19 cellular contexts compared by ENCODE assay signal in genomic region chr7:100654908-100655831, GRCh38. TPM values are rescaled to one million over a fixed set of nuclear protein-coding genes. Genes with fewer than 3 reads are reported as not detected.
DNase-seq lines count a peak whose midpoint lies in the region; ATAC-seq, FAIRE-seq and TF ChIP-seq lines count a peak whose summit lies in the region.
"Had no signal": no experiment of that assay in that cellular context is flagged by ENCODE, and none has a peak within 500 bp of the region (broad histone marks: within the 10 kb centered on the region; RNA-seq: fewer than 3 reads in every experiment).

No MANE protein-coding gene starts in this region.

- no peaks in the 10 kb centered on the region for H3K9me1 ChIP-seq in K562 (ENCODE audit: control insufficient read depth, insufficient read depth, low read length)

- no peaks in the 10 kb centered on the region for H4K20me1 ChIP-seq in GM23338 (replicated peaks; ENCODE audit: insufficient read depth)
- peaks cover 10% of the 10 kb centered on the region for H4K20me1 ChIP-seq in K562 (replicated peaks; ENCODE audit: control insufficient read depth, insufficient read depth, low read length)

- no peak for FAIRE-seq in K562 (lab: Jason Lieb, UNC)
- FAIRE-seq: RCC 7860 had no signal

- H3K79me2 ChIP-seq in GM23338 (replicated peaks; ENCODE audit: insufficient read depth) (no peaks in the 10 kb centered on the region), K562 (ENCODE audit: control insufficient read depth, insufficient read depth, low read length) (no peaks in the 10 kb centered on the region)

- H3K9me3 Mint-ChIP-seq in GM23338 = no peaks in the 10 kb centered on the region; the same call in 2 of the 3 replicates
- no peaks in the 10 kb centered on the region for H3K9me3 Mint-ChIP-seq in activated CD8-positive, alpha-beta T cell treated with anti-CD3 and anti-CD28 coated beads, Interleukin-2, amount 10 ng/mL, durations not matched to agents 7 days and 5 days (ENCODE audit: insufficient read depth)

- H3K27ac Mint-ChIP-seq in GM23338 = no peak overlapping the region
- H3K27ac Mint-ChIP-seq in activated CD8-positive, alpha-beta T cell treated with anti-CD3 and anti-CD28 coated beads, Interleukin-2, amount 10 ng/mL, durations not matched to agents 7 days and 5 days = no peak overlapping the region

- TF ChIP-seq CTCF in BE2C (IDR thresholded peaks at IDR 0.05; ENCODE audit: low read depth, low read length) = no peak
- no peak for TF ChIP-seq CTCF in GM23338 (conservative IDR thresholded peaks at IDR 0.05; ENCODE audit: low read depth in 2 of 2)
- no peak for TF ChIP-seq CTCF in K562 (IDR thresholded peaks at IDR 0.05 in 2 of 3, conservative IDR thresholded peaks at IDR 0.05 in 1 of 3; ENCODE audit: insufficient read depth in 2 of 3, low read depth in 1 of 3, low read length in 3 of 3)

- TF ChIP-seq RAD21 in K562 (CRISPR knock-in tag; conservative IDR thresholded peaks at IDR 0.05 in 1 of 2, IDR thresholded peaks at IDR 0.05 in 1 of 2) = no peak

- in situ Hi-C loops in K562 (cut with MboI) = no loop called here

- intact Hi-C loops in K562 (cut with micrococcal nuclease) = no loop called here

- BruUV-seq in K562 (replicated peaks; lab: Mats Ljungman, UMichigan) = no TSS peak

- H3K9me3 ChIP-seq in BE2C (no peaks in the 10 kb centered on the region), K562 (replicated peaks; ENCODE audit: control insufficient read depth, insufficient read depth, low read depth, low read length) (no peaks in the 10 kb centered on the region; the same call in 1 of the 2 replicates), iPS-18c (ENCODE audit: control insufficient read depth, insufficient read depth, low read length) (peaks cover 2% of the 10 kb centered on the region)

- POLR2A ChIA-PET in K562 (lab: Yijun Ruan, JAX) = interaction anchor here (0.6 to 1.5 kb wide), 3 partner anchors 11 to 473 kb away, joined by 3 to 5 read pairs (median 3); no protein-coding TSS in a partner anchor
- POLR2A ChIA-PET in activated CD8-positive, alpha-beta T cell treated with anti-CD3 and anti-CD28 coated beads, Interleukin-2, amount 10 ng/mL, durations not matched to agents 7 days and 5 days (lab: Charles Lee) = no interaction called here

- peak overlapping the region; percentile 35; the same call in 2 of the 3 replicates for H3K4me3 Mint-ChIP-seq in GM23338
- H3K4me3 Mint-ChIP-seq in activated CD8-positive, alpha-beta T cell treated with anti-CD3 and anti-CD28 coated beads, Interleukin-2, amount 10 ng/mL, durations not matched to agents 7 days and 5 days = no peak overlapping the region

- H3K4me3 ChIP-seq in BE2C (ENCODE audit: low read depth, low read length) = peak overlapping the region; percentile 69
- peak overlapping the region; percentile 59; the same call in 1 of the 2 replicates for H3K4me3 ChIP-seq in GM23338
- H3K4me3 ChIP-seq in K562 = no peak overlapping the region
- H3K4me3 ChIP-seq in iPS-18c (ENCODE audit: insufficient read depth, low read depth, low read length) = peak overlapping the region; percentile 43
- H3K4me3 ChIP-seq: GM23248 had no signal

- H3K27me3 Mint-ChIP-seq in GM23338 (ENCODE audit: insufficient read depth, low read depth, poor library complexity) = peaks cover 21% of the 10 kb centered on the region
- peaks cover 34% of the 10 kb centered on the region for H3K27me3 Mint-ChIP-seq in activated CD8-positive, alpha-beta T cell treated with anti-CD3 and anti-CD28 coated beads, Interleukin-2, amount 10 ng/mL, durations not matched to agents 7 days and 5 days (ENCODE audit: low read depth)

- ATAC-seq in GM23338 = no peak; the same call in 2 of the 3 replicates
- no peak; the same call in 2 of the 3 replicates for ATAC-seq in K562
- ATAC-seq in GM21737 (IDR thresholded peaks at IDR 0.05; ENCODE audit: unreplicated experiment) = no peak
- no peak for ATAC-seq in activated CD8-positive, alpha-beta T cell treated with anti-CD3 and anti-CD28 coated beads, Interleukin-2, amount 10 ng/mL, durations not matched to agents 7 days and 5 days
- ATAC-seq in HG02973 (IDR thresholded peaks at IDR 0.05; ENCODE audit: unreplicated experiment) = no peak

- no peaks in the 10 kb centered on the region; the same call in 2 of the 3 replicates for H3K36me3 Mint-ChIP-seq in GM23338 (ENCODE audit: low read depth)
- H3K36me3 Mint-ChIP-seq in activated CD8-positive, alpha-beta T cell treated with anti-CD3 and anti-CD28 coated beads, Interleukin-2, amount 10 ng/mL, durations not matched to agents 7 days and 5 days (ENCODE audit: low read depth) = no peaks in the 10 kb centered on the region

- H3K36me3 ChIP-seq in BE2C (no peaks in the 10 kb centered on the region), GM23338 (ENCODE audit: insufficient read depth) (no peaks in the 10 kb centered on the region), K562 (ENCODE audit: control insufficient read depth, insufficient read depth, low read length) (no peaks in the 10 kb centered on the region)

- H3K4me2 ChIP-seq in GM23338 (peak overlapping the region; percentile 78), K562 (ENCODE audit: insufficient read depth, low read length) (no peak overlapping the region)

- TF ChIP-seq POLR2A in K562 (conservative IDR thresholded peaks at IDR 0.05) = no peak

- 0 out of 4 replicates have a peak overlapping the region, but pooled peaks of 1 of the 2 experiments have one; percentile 46 for H3K9ac ChIP-seq in K562 (ENCODE audit: insufficient read depth in 1 of 2, low read depth in 2 of 2, low read length in 2 of 2)
- H3K9ac ChIP-seq: GM23248 had no signal

- H3K27ac ChIP-seq in GM23338 (ENCODE audit: low read depth) (no peak overlapping the region), K562 (ENCODE audit: extremely low read depth, low read depth, low read length) (no peak overlapping the region)
- H3K27ac ChIP-seq: C4-2B, GM23248 had no signal

- 22% methylated on average over 21 of the region's 25 CpGs for WGBS in K562 (ENCODE audit: insufficient coverage, low coverage, missing lambda C conversion rate)

- H2AFZ ChIP-seq in GM23338 (peak overlapping the region; percentile 81; the same call in 1 of the 2 replicates), K562 (ENCODE audit: low read depth, low read length) (no peak overlapping the region)
- H2AFZ ChIP-seq: GM23248 had no signal

- DNase-seq in BE2C (no peak), GM23338 (ENCODE audit: low spot score) (no peak), K562 (ENCODE audit: extremely low read depth in 1 of 4, low spot score in 3 of 4) (peak in 1 of 4 experiments; percentile 6), cerebellum (ENCODE audit: low spot score) (no peak)
- DNase-seq in activated CD8-positive, alpha-beta T cell treated with anti-CD3 and anti-CD28 coated beads, Interleukin-2, amount 10 ng/mL, durations not matched to agents 7 days and 5 days = no peak
- DNase-seq: DMS79 treated with DMSO at 0.1 percent for 48 hours; GM23248; NCI-H1105 treated with DMSO at 0.1 percent for 48 hours; NCI-H1694 treated with DMSO at 0.1 percent for 48 hours; NCI-H2107; NCI-H510A; NCI-H748 treated with DMSO at 0.1 percent for 48 hours; NK-92 treated with Interleukin-12 subunit alpha and Interleukin-12 subunit beta, amount 100 ng/mL, for 24 hours had no signal

- H3F3A ChIP-seq in GM23338 (replicated peaks; ENCODE audit: low read depth) = no peaks in the 10 kb centered on the region

- H3K9me2 ChIP-seq in GM23338 (ENCODE audit: insufficient read depth) = no peaks in the 10 kb centered on the region

- peaks cover 5% of the 10 kb centered on the region; the same call in 2 of the 3 replicates for H3K4me1 Mint-ChIP-seq in GM23338
- H3K4me1 Mint-ChIP-seq in activated CD8-positive, alpha-beta T cell treated with anti-CD3 and anti-CD28 coated beads, Interleukin-2, amount 10 ng/mL, durations not matched to agents 7 days and 5 days (ENCODE audit: low read depth) = no peaks in the 10 kb centered on the region

- H3K4me1 ChIP-seq in BE2C = no peaks in the 10 kb centered on the region
- no peaks in the 10 kb centered on the region; the same call in 1 of the 2 replicates for H3K4me1 ChIP-seq in GM23338 (ENCODE audit: insufficient read depth)
- peaks cover 0 to 18% of the 10 kb centered on the region in 2 experiments; a peak in 3 of 5 replicates for H3K4me1 ChIP-seq in K562 (replicated peaks in 1 of 2; ENCODE audit: control insufficient read depth in 2 of 2, insufficient read depth in 2 of 2, low read length in 2 of 2)

- CTCF ChIA-PET in K562 (lab: Yijun Ruan, JAX; ENCODE audit: low intra/inter-chr PET ratio) = no interaction called here
- CTCF ChIA-PET in activated CD8-positive, alpha-beta T cell treated with anti-CD3 and anti-CD28 coated beads, Interleukin-2, amount 10 ng/mL, durations not matched to agents 7 days and 5 days (lab: Charles Lee) = no interaction called here

- no peak for TF ChIP-seq EP300 in K562 (IDR thresholded peaks at IDR 0.05; ENCODE audit: low read length)

- H3K27me3 ChIP-seq in BE2C (no peaks in the 10 kb centered on the region), GM23338 (ENCODE audit: insufficient read depth) (peaks cover 41% of the 10 kb centered on the region), K562 (ENCODE audit: control insufficient read depth in 2 of 2, insufficient read depth in 2 of 2, low read length in 2 of 2) (peaks cover 4 to 14% of the 10 kb centered on the region in 2 experiments; a peak in 4 of 5 replicates)

RNA-seq across cellular contexts. Expression of gene ACTL6B, which starts 1.1 kb away (rescaled TPM):
- 61.3 TPM for polyA plus RNA-seq in BE2C (2012; ENCODE audit: insufficient read depth, insufficient read length, low read depth)
- total RNA-seq in GM23338 (2014; rRNA removed; shearing (Covaris generic)) = 0.69 TPM in 1 of 2 replicates, not detected in the other
- polyA plus RNA-seq in GM23338 (2016; fragmentation: Nextera tagmentation; extraction: Ambion mirVana) = 2.5 and 3.5 TPM in 2 replicates
- not detected in 2 replicates for total RNA-seq in K562 (2011; cell fraction: chromatin; rRNA removed; ENCODE audit: low replicate concordance)
- not detected in 2 replicates for total RNA-seq in K562 (2011; cell fraction: nucleolus; rRNA removed)
- not detected in 2 replicates for total RNA-seq in K562 (2011; cell fraction: nucleoplasm; rRNA removed)
- not detected in 2 replicates for total RNA-seq in K562 (2014; rRNA removed)
- total RNA-seq in K562 (2014; rRNA removed; fragmentation: Illumina TruSeq; extraction: Trizol) = not detected in 2 replicates
- not detected in 2 replicates for total RNA-seq in K562 (2015; rRNA removed; fragmentation: Illumina TruSeq; extraction: Trizol)
- total RNA-seq in K562 (2021) = not detected in 2 replicates
- not detected in 2 replicates for polyA plus RNA-seq in K562 (2011; rRNA removed)
- not detected in 2 replicates for polyA plus RNA-seq in K562 (2011; cell fraction: cytosol; rRNA removed)
- not detected in 2 replicates for polyA plus RNA-seq in K562 (2011; cell fraction: nucleus; rRNA removed)
- polyA plus RNA-seq in K562 (2012) = not detected in 2 replicates
- polyA plus RNA-seq in K562 (2014; fragmentation: Illumina TruSeq; extraction: Trizol) = not detected in 2 replicates
- polyA plus RNA-seq in K562 (2014; fragmentation: Nextera tagmentation; extraction: Ambion mirVana) = not detected
- polyA plus RNA-seq in K562 (2014; rRNA removed) = not detected in 2 replicates
- polyA minus RNA-seq in K562 (2011; rRNA and poly(A)+ RNA removed) = not detected in 2 replicates
- polyA minus RNA-seq in K562 (2011; cell fraction: cytosol; rRNA and poly(A)+ RNA removed) = not detected in 2 replicates
- polyA minus RNA-seq in K562 (2011; cell fraction: nucleus; rRNA and poly(A)+ RNA removed) = not detected in 2 replicates
- not detected for total RNA-seq in activated CD8-positive, alpha-beta T cell treated with anti-CD3 and anti-CD28 coated beads, Interleukin-2, amount 10 ng/mL, durations not matched to agents 7 days and 5 days
- total RNA-seq in cerebellum = 58.7 TPM
- total RNA-seq: GM23248, Right ventricle myocardium inferior had no signal
- polyA plus RNA-seq: GM23248 had no signal

RNA-seq across cellular contexts. Expression of gene TFR2, which starts 13.8 kb away (rescaled TPM):
- 16.2 TPM for polyA plus RNA-seq in BE2C (2012; ENCODE audit: insufficient read depth, insufficient read length, low read depth)
- total RNA-seq in GM23338 (2014; rRNA removed; shearing (Covaris generic)) = 4.2 and 5.6 TPM in 2 replicates
- polyA plus RNA-seq in GM23338 (2016; fragmentation: Nextera tagmentation; extraction: Ambion mirVana) (3.7 and 4.3 TPM in 2 replicates), K562 (2011; rRNA removed) (51.1 and 65.2 TPM in 2 replicates), K562 (2014; fragmentation: Illumina TruSeq; extraction: Trizol) (55.3 and 63.5 TPM in 2 replicates), K562 (2014; fragmentation: Nextera tagmentation; extraction: Ambion mirVana) (1 to 10 TPM; 3.8 to 4.7 TPM), K562 (2014; rRNA removed) (82.0 and 88.6 TPM in 2 replicates)
- total RNA-seq in K562 (2011; cell fraction: chromatin; rRNA removed; ENCODE audit: low replicate concordance) = 166 and 461 TPM in 2 replicates
- total RNA-seq in K562 (2011; cell fraction: nucleolus; rRNA removed) = 349 and 384 TPM in 2 replicates
- total RNA-seq in K562 (2011; cell fraction: nucleoplasm; rRNA removed) = 215 and 227 TPM in 2 replicates
- total RNA-seq in K562 (2014; rRNA removed) (71.6 and 92.0 TPM in 2 replicates), K562 (2014; rRNA removed; fragmentation: Illumina TruSeq; extraction: Trizol) (16.3 and 21.7 TPM in 2 replicates), K562 (2015; rRNA removed; fragmentation: Illumina TruSeq; extraction: Trizol) (40.8 and 44.0 TPM in 2 replicates), K562 (2021) (121 and 123 TPM in 2 replicates), cerebellum (2.8 TPM)
- 41.2 and 121 TPM in 2 replicates for polyA plus RNA-seq in K562 (2011; cell fraction: cytosol; rRNA removed)
- 267 and 470 TPM in 2 replicates for polyA plus RNA-seq in K562 (2011; cell fraction: nucleus; rRNA removed)
- polyA plus RNA-seq in K562 (2012) = 124 and 131 TPM in 2 replicates
- polyA minus RNA-seq in K562 (2011; rRNA and poly(A)+ RNA removed) = 12.8 and 26.7 TPM in 2 replicates
- 58.1 and 69.5 TPM in 2 replicates for polyA minus RNA-seq in K562 (2011; cell fraction: cytosol; rRNA and poly(A)+ RNA removed)
- polyA minus RNA-seq in K562 (2011; cell fraction: nucleus; rRNA and poly(A)+ RNA removed) = 62.4 and 89.8 TPM in 2 replicates
- total RNA-seq in activated CD8-positive, alpha-beta T cell treated with anti-CD3 and anti-CD28 coated beads, Interleukin-2, amount 10 ng/mL, durations not matched to agents 7 days and 5 days = 10 to 100 TPM; 13.1 to 14.5 TPM

RNA-seq across cellular contexts. Expression of gene GNB2, which starts 18.4 kb away (rescaled TPM):
- polyA plus RNA-seq in BE2C (2012; ENCODE audit: insufficient read depth, insufficient read length, low read depth) = 1,024 TPM
- total RNA-seq in GM23338 (2014; rRNA removed; shearing (Covaris generic)) = 153 and 156 TPM in 2 replicates
- polyA plus RNA-seq in GM23338 (2016; fragmentation: Nextera tagmentation; extraction: Ambion mirVana) (112 and 113 TPM in 2 replicates), K562 (2011; rRNA removed) (83.8 and 104 TPM in 2 replicates), K562 (2014; fragmentation: Illumina TruSeq; extraction: Trizol) (212 and 251 TPM in 2 replicates), K562 (2014; fragmentation: Nextera tagmentation; extraction: Ambion mirVana) (1 to 10 TPM in 1 of 2 experiments, under 1 TPM in 1; 0.65 to 5.2 TPM), K562 (2014; rRNA removed) (189 and 193 TPM in 2 replicates)
- 52.2 and 165 TPM in 2 replicates for total RNA-seq in K562 (2011; cell fraction: chromatin; rRNA removed; ENCODE audit: low replicate concordance)
- total RNA-seq in K562 (2011; cell fraction: nucleolus; rRNA removed) = 119 and 144 TPM in 2 replicates
- 70.5 and 76.0 TPM in 2 replicates for total RNA-seq in K562 (2011; cell fraction: nucleoplasm; rRNA removed)
- total RNA-seq in K562 (2014; rRNA removed) (125 and 171 TPM in 2 replicates), K562 (2014; rRNA removed; fragmentation: Illumina TruSeq; extraction: Trizol) (25.4 and 37.1 TPM in 2 replicates), K562 (2015; rRNA removed; fragmentation: Illumina TruSeq; extraction: Trizol) (74.1 and 78.5 TPM in 2 replicates), K562 (2021) (320 and 323 TPM in 2 replicates), cerebellum (49.2 TPM)
- polyA plus RNA-seq in K562 (2011; cell fraction: cytosol; rRNA removed) = 142 and 275 TPM in 2 replicates
- polyA plus RNA-seq in K562 (2011; cell fraction: nucleus; rRNA removed) = 125 and 179 TPM in 2 replicates
- polyA plus RNA-seq in K562 (2012) = 243 and 314 TPM in 2 replicates
- 21.4 and 50.9 TPM in 2 replicates for polyA minus RNA-seq in K562 (2011; rRNA and poly(A)+ RNA removed)
- polyA minus RNA-seq in K562 (2011; cell fraction: cytosol; rRNA and poly(A)+ RNA removed) = 89.4 and 98.0 TPM in 2 replicates
- 23.0 and 27.4 TPM in 2 replicates for polyA minus RNA-seq in K562 (2011; cell fraction: nucleus; rRNA and poly(A)+ RNA removed)
- total RNA-seq in activated CD8-positive, alpha-beta T cell treated with anti-CD3 and anti-CD28 coated beads, Interleukin-2, amount 10 ng/mL, durations not matched to agents 7 days and 5 days = 100 to 1,000 TPM; 274 to 286 TPM

RNA-seq across cellular contexts. Expression of gene GIGYF1, which starts 38.9 kb away (rescaled TPM):
- polyA plus RNA-seq in BE2C (2012; ENCODE audit: insufficient read depth, insufficient read length, low read depth) = 42.9 TPM
- 50.6 and 69.8 TPM in 2 replicates for total RNA-seq in GM23338 (2014; rRNA removed; shearing (Covaris generic))
- polyA plus RNA-seq in GM23338 (2016; fragmentation: Nextera tagmentation; extraction: Ambion mirVana) (40.0 and 40.4 TPM in 2 replicates), K562 (2011; rRNA removed) (9.7 and 12.7 TPM in 2 replicates), K562 (2014; fragmentation: Illumina TruSeq; extraction: Trizol) (16.8 and 24.3 TPM in 2 replicates), K562 (2014; fragmentation: Nextera tagmentation; extraction: Ambion mirVana) (1 to 10 TPM in 1 of 2 experiments, under 1 TPM in 1; 0.56 to 1.6 TPM), K562 (2014; rRNA removed) (39.5 and 59.2 TPM in 2 replicates)
- 84.5 and 200 TPM in 2 replicates for total RNA-seq in K562 (2011; cell fraction: chromatin; rRNA removed; ENCODE audit: low replicate concordance)
- 145 and 152 TPM in 2 replicates for total RNA-seq in K562 (2011; cell fraction: nucleolus; rRNA removed)
- 94.7 and 102 TPM in 2 replicates for total RNA-seq in K562 (2011; cell fraction: nucleoplasm; rRNA removed)
- total RNA-seq in K562 (2014; rRNA removed) (30.6 and 33.6 TPM in 2 replicates), K562 (2014; rRNA removed; fragmentation: Illumina TruSeq; extraction: Trizol) (7.7 and 8.0 TPM in 2 replicates), K562 (2015; rRNA removed; fragmentation: Illumina TruSeq; extraction: Trizol) (20.0 and 21.0 TPM in 2 replicates), K562 (2021) (57.8 and 76.2 TPM in 2 replicates), cerebellum (20.8 TPM)
- polyA plus RNA-seq in K562 (2011; cell fraction: cytosol; rRNA removed) = 7.7 and 14.4 TPM in 2 replicates
- 110 and 242 TPM in 2 replicates for polyA plus RNA-seq in K562 (2011; cell fraction: nucleus; rRNA removed)
- polyA plus RNA-seq in K562 (2012) = 26.8 and 38.9 TPM in 2 replicates
- 3.1 and 4.1 TPM in 2 replicates for polyA minus RNA-seq in K562 (2011; rRNA and poly(A)+ RNA removed)
- polyA minus RNA-seq in K562 (2011; cell fraction: cytosol; rRNA and poly(A)+ RNA removed) = 11.6 and 11.9 TPM in 2 replicates
- polyA minus RNA-seq in K562 (2011; cell fraction: nucleus; rRNA and poly(A)+ RNA removed) = 40.9 and 52.5 TPM in 2 replicates
- total RNA-seq in activated CD8-positive, alpha-beta T cell treated with anti-CD3 and anti-CD28 coated beads, Interleukin-2, amount 10 ng/mL, durations not matched to agents 7 days and 5 days = 10 to 100 TPM; 42.1 to 43.0 TPM

RNA-seq across cellular contexts. Expression of gene MOSPD3, which starts 42.8 kb away (rescaled TPM):
- polyA plus RNA-seq in BE2C (2012; ENCODE audit: insufficient read depth, insufficient read length, low read depth) = 69.4 TPM
- 15.1 and 15.3 TPM in 2 replicates for total RNA-seq in GM23338 (2014; rRNA removed; shearing (Covaris generic))
- polyA plus RNA-seq in GM23338 (2016; fragmentation: Nextera tagmentation; extraction: Ambion mirVana) (18.6 and 23.5 TPM in 2 replicates), K562 (2011; rRNA removed) (9.1 and 18.6 TPM in 2 replicates), K562 (2014; fragmentation: Illumina TruSeq; extraction: Trizol) (15.3 and 27.4 TPM in 2 replicates), K562 (2014; fragmentation: Nextera tagmentation; extraction: Ambion mirVana) (1 to 10 TPM; 1.4 to 2.6 TPM), K562 (2014; rRNA removed) (14.1 and 15.0 TPM in 2 replicates)
- 7.4 and 17.6 TPM in 2 replicates for total RNA-seq in K562 (2011; cell fraction: chromatin; rRNA removed; ENCODE audit: low replicate concordance)
- 17.5 and 20.3 TPM in 2 replicates for total RNA-seq in K562 (2011; cell fraction: nucleolus; rRNA removed)
- total RNA-seq in K562 (2011; cell fraction: nucleoplasm; rRNA removed) = 13.9 and 15.0 TPM in 2 replicates
- total RNA-seq in K562 (2014; rRNA removed) (7.3 and 18.3 TPM in 2 replicates), K562 (2014; rRNA removed; fragmentation: Illumina TruSeq; extraction: Trizol) (3.4 and 4.3 TPM in 2 replicates), K562 (2015; rRNA removed; fragmentation: Illumina TruSeq; extraction: Trizol) (5.8 and 6.9 TPM in 2 replicates), K562 (2021) (29.0 and 32.1 TPM in 2 replicates), cerebellum (11.7 TPM)
- 8.8 and 23.5 TPM in 2 replicates for polyA plus RNA-seq in K562 (2011; cell fraction: cytosol; rRNA removed)
- 23.6 and 37.0 TPM in 2 replicates for polyA plus RNA-seq in K562 (2011; cell fraction: nucleus; rRNA removed)
- 26.6 and 27.6 TPM in 2 replicates for polyA plus RNA-seq in K562 (2012)
- 2.5 and 3.4 TPM in 2 replicates for polyA minus RNA-seq in K562 (2011; rRNA and poly(A)+ RNA removed)
- polyA minus RNA-seq in K562 (2011; cell fraction: cytosol; rRNA and poly(A)+ RNA removed) = 5.8 and 6.3 TPM in 2 replicates
- 8.1 and 8.6 TPM in 2 replicates for polyA minus RNA-seq in K562 (2011; cell fraction: nucleus; rRNA and poly(A)+ RNA removed)
- 10 to 100 TPM; 42.1 to 43.5 TPM for total RNA-seq in activated CD8-positive, alpha-beta T cell treated with anti-CD3 and anti-CD28 coated beads, Interleukin-2, amount 10 ng/mL, durations not matched to agents 7 days and 5 days

Comparison
In these comparisons a context has a peak if more than half of its experiments do, and no peak if none do; other contexts are left out.
1. RNA of gene ACTL6B, which starts 1.1 kb away (total RNA-seq): 58.7 TPM in cerebellum (single experiment); 0.69 TPM in GM23338, not detected in K562 and not detected in activated CD8-positive, alpha-beta T cell treated with anti-CD3 and anti-CD28 coated beads, Interleukin-2, amount 10 ng/mL, durations not matched to agents 7 days and 5 days; every median in the first group is over 10 times any median in the second.